In genomic region chr12:124661382-124661781, GRCh38 we compare ENCODE assay signal across 19 cellular contexts.
DNase-seq lines count a peak whose midpoint lies in the region; ATAC-seq and TF ChIP-seq lines count a peak whose summit lies in the region.
"Had no signal": no experiment of that assay in that cellular context is flagged by ENCODE, and none has a peak within 500 bp of the region (broad histone marks: within the 10 kb centered on the region; RNA-seq: fewer than 3 reads in every experiment).

No MANE protein-coding gene starts in this region.

- no peak overlapping the region for H3K4me3 Mint-ChIP-seq in endodermal cell
- H3K4me3 Mint-ChIP-seq: activated CD4-positive, alpha-beta T cell treated with anti-CD3 and anti-CD28 coated beads, Interleukin-2, amount 10 ng/mL, durations not matched to agents 24 days and 14 days; activated naive CD8-positive, alpha-beta T cell; central memory CD8-positive, alpha-beta T cell had no signal

- H3K9me3 Mint-ChIP-seq in endodermal cell = peaks cover 8% of the 10 kb centered on the region

- H3K36me3 ChIP-seq in BE2C (no peaks in the 10 kb centered on the region), SJSA1 (no peaks in the 10 kb centered on the region), endodermal cell (ENCODE audit: control insufficient read depth, insufficient read depth, low read length) (no peaks in the 10 kb centered on the region)

- no peak for ATAC-seq in HG02970 (IDR thresholded peaks at IDR 0.05; ENCODE audit: low FRiP score, unreplicated experiment)
- ATAC-seq in HG02623 (IDR thresholded peaks at IDR 0.05; ENCODE audit: unreplicated experiment) = no peak
- no peak for ATAC-seq in GM18511 (IDR thresholded peaks at IDR 0.05; ENCODE audit: unreplicated experiment)
- ATAC-seq: psoas muscle had no signal

- no peak overlapping the region for H3K27ac Mint-ChIP-seq in endodermal cell
- H3K27ac Mint-ChIP-seq: activated CD4-positive, alpha-beta T cell treated with anti-CD3 and anti-CD28 coated beads, Interleukin-2, amount 10 ng/mL, durations not matched to agents 24 days and 14 days; activated naive CD8-positive, alpha-beta T cell had no signal

- H3K36me3 Mint-ChIP-seq in endodermal cell (ENCODE audit: low read depth) = no peaks in the 10 kb centered on the region
- H3K36me3 Mint-ChIP-seq: activated naive CD8-positive, alpha-beta T cell had no signal

- DNase-seq in BE2C (no peak), SJSA1 (ENCODE audit: low read depth in 1 of 2, low spot score in 2 of 2) (peak; percentile 91 to 93), endodermal cell (no peak), midbrain (lab: John Stamatoyannopoulos, UW) (peak; percentile 42), NCI-H345 treated with DMSO at 0.1 percent for 48 hours (lab: John Stamatoyannopoulos, UW; ENCODE audit: unreplicated experiment) (no peak)
- DNase-seq: activated CD4-positive, alpha-beta T cell treated with anti-CD3 and anti-CD28 coated beads, Interleukin-2, amount 10 ng/mL, durations not matched to agents 24 days and 14 days; activated T-cell treated with anti-CD3 and anti-CD28 coated beads, Interleukin-2, amount 50 U/mL, for 1 hour; Caco-2; GDM1; islet precursor cell; SHP77; stimulated activated CD4-positive, alpha-beta T cell treated with anti-CD3 and anti-CD28 coated beads, Interleukin-2, amount 100 ng/mL, for 24 hours; T-helper 9 cell had no signal

- TF ChIP-seq CTCF in BE2C (IDR thresholded peaks at IDR 0.05; ENCODE audit: low read depth, low read length) = peak; percentile 27; the same call in 1 of the 2 replicates
- TF ChIP-seq CTCF in endodermal cell (conservative IDR thresholded peaks at IDR 0.05) = peak; percentile 45

- no peak overlapping the region for H3K9ac ChIP-seq in endodermal cell (ENCODE audit: extremely low read depth, low read length, poor library complexity, severe bottlenecking)

- H3K4me3 ChIP-seq in BE2C (ENCODE audit: low read depth, low read length) = no peak overlapping the region; the same call in 1 of the 2 replicates
- no peak overlapping the region for H3K4me3 ChIP-seq in SJSA1
- no peak overlapping the region for H3K4me3 ChIP-seq in endodermal cell (ENCODE audit: low read length)
- H3K4me3 ChIP-seq: psoas muscle had no signal

- H3K27me3 Mint-ChIP-seq in endodermal cell (ENCODE audit: insufficient read depth) = peaks cover 14% of the 10 kb centered on the region
- H3K27me3 Mint-ChIP-seq: activated naive CD8-positive, alpha-beta T cell had no signal

- 81 to 89% methylated on average over 3 to 7 of the region's 7 CpGs for WGBS in endodermal cell (ENCODE audit: insufficient coverage in 1 of 2, insufficient read length in 1 of 2), 2 experiments

- no peaks in the 10 kb centered on the region for H3K27me3 ChIP-seq in BE2C
- no peaks in the 10 kb centered on the region for H3K27me3 ChIP-seq in SJSA1 (replicated peaks)
- no peaks in the 10 kb centered on the region for H3K27me3 ChIP-seq in endodermal cell (ENCODE audit: control insufficient read depth, insufficient read depth, low read length, poor library complexity, severe bottlenecking)

- peak overlapping the region; percentile 65 for H3K27ac ChIP-seq in SJSA1
- peak overlapping the region; percentile 58 for H3K27ac ChIP-seq in endodermal cell (ENCODE audit: low read depth, low read length)
- H3K27ac ChIP-seq: psoas muscle had no signal

- no peaks in the 10 kb centered on the region for H3K9me3 ChIP-seq in BE2C
- H3K9me3 ChIP-seq in SJSA1 (replicated peaks) = no peaks in the 10 kb centered on the region
- no peaks in the 10 kb centered on the region for H3K9me3 ChIP-seq in endodermal cell (ENCODE audit: control insufficient read depth, low read length)
- H3K9me3 ChIP-seq: psoas muscle had no signal

- H3K4me1 Mint-ChIP-seq in endodermal cell = peaks cover 2% of the 10 kb centered on the region
- H3K4me1 Mint-ChIP-seq: activated CD4-positive, alpha-beta T cell treated with anti-CD3 and anti-CD28 coated beads, Interleukin-2, amount 10 ng/mL, durations not matched to agents 24 days and 14 days; central memory CD8-positive, alpha-beta T cell had no signal

- H3K4me1 ChIP-seq in BE2C (peaks cover 15% of the 10 kb centered on the region), SJSA1 (replicated peaks) (peaks cover 57% of the 10 kb centered on the region), endodermal cell (ENCODE audit: control insufficient read depth, insufficient read depth, low read length) (no peaks in the 10 kb centered on the region)
- H3K4me1 ChIP-seq: psoas muscle had no signal

Comparison
In these comparisons a context has a peak if more than half of its experiments do, and no peak if none do; other contexts are left out.
1. DNase-seq: peak in SJSA1 (2 of 2) and midbrain (single experiment); none in BE2C (single experiment), endodermal cell (single experiment) and NCI-H345 treated with DMSO at 0.1 percent for 48 hours (single experiment).